26 cellular contexts compared by ENCODE assay signal in the genomic region with DNA sequence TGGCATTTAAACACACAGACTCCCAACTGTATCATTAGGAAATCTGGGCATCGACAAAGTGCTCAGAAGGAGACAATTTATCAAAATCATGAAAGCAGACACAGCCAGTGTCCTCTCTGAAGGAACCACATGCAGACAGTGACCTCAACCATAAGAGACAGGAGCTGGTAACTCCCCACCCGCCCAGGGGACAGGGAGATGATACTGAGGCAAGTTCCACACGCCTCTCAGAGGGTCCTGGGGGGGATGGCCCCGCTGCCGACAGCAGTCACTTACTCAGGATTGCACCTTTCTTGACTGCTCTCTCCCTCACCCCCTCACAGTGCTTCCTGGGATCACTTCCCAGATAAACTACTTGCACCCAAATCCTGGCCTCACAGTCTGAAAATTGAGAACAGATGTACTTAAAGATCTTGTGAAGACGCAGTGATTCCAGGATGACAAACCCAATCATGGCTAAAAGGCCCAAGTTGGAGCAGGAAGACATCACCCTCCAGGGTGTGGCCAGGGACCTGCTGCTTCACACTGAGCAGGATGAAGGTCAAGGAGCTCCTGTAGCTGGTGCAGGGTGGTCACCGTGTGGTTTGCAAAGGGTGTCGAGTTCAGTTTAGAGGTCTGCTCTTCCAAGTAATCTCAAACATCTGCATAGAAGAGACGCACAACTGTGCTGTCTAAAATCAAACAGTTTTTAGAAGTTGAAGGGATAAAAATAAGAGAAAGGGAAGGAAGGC.
"Had no signal": no experiment of that assay in that cellular context is flagged by ENCODE, and none has a peak within 500 bp of the region (broad histone marks: within the 10 kb centered on the region; RNA-seq: fewer than 3 reads in every experiment).

No MANE protein-coding gene starts in this region.

- H3K27me3 ChIP-seq: left lung, ovary, right atrium auricular region, right lobe of liver, stomach, testis, thyroid gland, transverse colon, upper lobe of left lung, vagina had no signal

- DNase-seq: hypothalamus; immature natural killer cell; kidney; left colon; left lung; lower lobe of right lung; mammary epithelial cell; mesenchymal stem cell; naive thymus-derived CD8-positive, alpha-beta T cell; ovary; right lobe of liver; stimulated activated CD4-positive, alpha-beta T cell treated with anti-CD3 and anti-CD28 coated beads, Interleukin-12 subunit alpha, Interleukin-12 subunit beta, amount 100 ng/mL, for 4 hours; stimulated activated CD4-positive, alpha-beta T cell treated with anti-CD3 and anti-CD28 coated beads, Interleukin-15, amount 100 ng/mL, for 24 hours; stimulated activated CD4-positive, alpha-beta T cell treated with anti-CD3 and anti-CD28 coated beads, Interleukin-2, amount 100 ng/mL, for 24 hours; stimulated activated CD4-positive, alpha-beta T cell treated with anti-CD3 and anti-CD28 coated beads, Interleukin-4, amount 100 ng/mL, for 1 hour; stimulated activated naive B cell treated with anti-CD40 and anti-IgM and Interleukin-4, amounts not matched to agents 10 μg/mL and 1 μg/mL and 100 μg/mL, for 72 hours; stimulated activated naive CD8-positive, alpha-beta T cell treated with anti-CD3 and anti-CD28 coated beads, Interleukin-15, Interleukin-2, amounts not matched to agents 100 U/mL and 50 U/mL, for 24 hours; stomach; testis; thyroid gland; transverse colon; upper lobe of left lung had no signal

- H3K4me1 ChIP-seq: left lung, lower lobe of right lung, right atrium auricular region, testis, thyroid gland, upper lobe of left lung had no signal

- H3K9me3 Mint-ChIP-seq: immature natural killer cell had no signal

- H3K9me3 ChIP-seq: left lung, lower lobe of right lung, ovary, right atrium auricular region, right lobe of liver, stomach, testis, thyroid gland, transverse colon, upper lobe of left lung, vagina had no signal

- H3K36me3 Mint-ChIP-seq: stimulated activated naive B cell treated with anti-CD40 and anti-IgM and Interleukin-4, amounts not matched to agents 10 μg/mL and 1 μg/mL and 100 μg/mL, for 72 hours had no signal

- H3K36me3 ChIP-seq: left lung, lower lobe of right lung, ovary, right atrium auricular region, stomach, thyroid gland, transverse colon, upper lobe of left lung, vagina had no signal

- H3K27me3 Mint-ChIP-seq: naive thymus-derived CD8-positive, alpha-beta T cell; stimulated activated naive B cell treated with anti-CD40 and anti-IgM and Interleukin-4, amounts not matched to agents 10 μg/mL and 1 μg/mL and 100 μg/mL, for 72 hours had no signal

- H3K4me3 ChIP-seq: left lung, lower lobe of right lung, ovary, right atrium auricular region, right lobe of liver, skin epidermis, stomach, testis, thyroid gland, transverse colon, upper lobe of left lung, vagina had no signal

- H3K27ac ChIP-seq: left lung, lower lobe of right lung, ovary, right atrium auricular region, right lobe of liver, skin epidermis, testis, thyroid gland, transverse colon, upper lobe of left lung, vagina had no signal

- H3K4me1 Mint-ChIP-seq: stimulated activated naive B cell treated with anti-CD40 and anti-IgM and Interleukin-4, amounts not matched to agents 10 μg/mL and 1 μg/mL and 100 μg/mL, for 72 hours had no signal

- H3K4me3 Mint-ChIP-seq: immature natural killer cell; naive thymus-derived CD8-positive, alpha-beta T cell; stimulated activated naive B cell treated with anti-CD40 and anti-IgM and Interleukin-4, amounts not matched to agents 10 μg/mL and 1 μg/mL and 100 μg/mL, for 72 hours had no signal

- H3K27ac Mint-ChIP-seq: immature natural killer cell; progenitor cell of endocrine pancreas; stimulated activated naive B cell treated with anti-CD40 and anti-IgM and Interleukin-4, amounts not matched to agents 10 μg/mL and 1 μg/mL and 100 μg/mL, for 72 hours had no signal
